ENCODE assay signal across 18 cellular contexts in the genomic region with DNA sequence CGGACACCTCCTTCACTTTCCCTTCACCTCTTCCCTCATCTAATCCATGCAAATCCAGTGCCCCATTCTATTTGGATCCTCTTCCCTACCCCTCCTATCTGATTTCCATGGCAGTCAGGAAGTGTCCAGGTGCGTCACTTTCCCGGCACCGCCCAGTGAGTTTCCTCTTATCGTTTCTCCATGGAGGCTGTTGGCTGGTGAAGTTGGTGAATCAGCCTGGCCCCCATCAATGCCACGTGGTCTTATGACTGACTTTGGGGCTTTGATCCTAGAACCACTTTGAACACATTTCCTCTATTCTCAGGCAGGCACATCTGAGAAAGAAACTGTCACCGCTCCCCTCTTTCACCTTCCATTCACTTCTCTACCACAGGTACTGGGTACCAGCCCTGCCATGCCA.
DNase-seq lines count a peak whose midpoint lies in the region; ATAC-seq and TF ChIP-seq lines count a peak whose summit lies in the region.
"Had no signal": no experiment of that assay in that cellular context is flagged by ENCODE, and none has a peak within 500 bp of the region (broad histone marks: within the 10 kb centered on the region; RNA-seq: fewer than 3 reads in every experiment).

No MANE protein-coding gene starts in this region.

- peaks cover 0 to 24% (median 0%) of the 10 kb centered on the region in 11 experiments; a peak in 5 of 22 replicates for H3K36me3 ChIP-seq in BLaER1 treated with 17β-estradiol and CSF1 and Interleukin-3, amounts not matched to agents 10 nM and 100 nM
- H3K36me3 ChIP-seq in mucosa of descending colon (ENCODE audit: low read depth), result no peaks in the 10 kb centered on the region
- H3K36me3 ChIP-seq: Peyer's patch, SJCRH30 had no signal

- H3K27ac ChIP-seq in BLaER1 treated with 17β-estradiol and CSF1 and Interleukin-3, amounts not matched to agents 10 nM and 100 nM, result peak overlapping the region in 7 of 11 experiments; percentile 4 to 67 (median 12); a peak in 8 of 22 replicates
- H3K27ac ChIP-seq: A549, SJCRH30 had no signal

- TF ChIP-seq CTCF in mucosa of descending colon (IDR thresholded peaks at IDR 0.05) (no peak), foreskin fibroblast (IDR thresholded peaks at IDR 0.05; ENCODE audit: low read depth, low read length) (no peak)

- peak; percentile 86 for ATAC-seq in mucosa of descending colon
- ATAC-seq: A549, GM12878 had no signal

- 0 out of 22 replicates have a peak overlapping the region, but pooled peaks of 1 of the 11 experiments have one; percentile 26 for H3K9ac ChIP-seq in BLaER1 treated with 17β-estradiol and CSF1 and Interleukin-3, amounts not matched to agents 10 nM and 100 nM

- H3K4me2 ChIP-seq in BLaER1 treated with 17β-estradiol and CSF1 and Interleukin-3, amounts not matched to agents 10 nM and 100 nM, result peak overlapping the region; percentile 49 to 84 (median 67); a peak in 21 of 22 replicates
- H3K4me2 ChIP-seq: A549 had no signal

- H3K4me3 ChIP-seq in BLaER1 treated with 17β-estradiol and CSF1 and Interleukin-3, amounts not matched to agents 10 nM and 100 nM, result peak overlapping the region in 1 of 10 experiments; percentile 20; a peak in 1 of 20 replicates
- H3K4me3 ChIP-seq in mucosa of descending colon (no peak overlapping the region), foreskin fibroblast (ENCODE audit: low read depth in 1 of 2, low read length in 2 of 2) (no peak overlapping the region)
- H3K4me3 ChIP-seq: A549, GM12878, GM23338, Peyer's patch, SJCRH30 had no signal

- peaks cover 0 to 18% (median 7%) of the 10 kb centered on the region in 11 experiments; a peak in 10 of 22 replicates for H3K9me3 ChIP-seq in BLaER1 treated with 17β-estradiol and CSF1 and Interleukin-3, amounts not matched to agents 10 nM and 100 nM (replicated peaks in 1 of 11)
- H3K9me3 ChIP-seq in mucosa of descending colon, result no peaks in the 10 kb centered on the region
- H3K9me3 ChIP-seq: A549, Peyer's patch, SJCRH30 had no signal

- H4K20me1 ChIP-seq in BLaER1 treated with 17β-estradiol and CSF1 and Interleukin-3, amounts not matched to agents 10 nM and 100 nM, result no peaks in the 10 kb centered on the region

- intact Hi-C loops in mucosa of descending colon (cut with DNase I, micrococcal nuclease), result no loop called here

- peaks cover 28 to 65% (median 45%) of the 10 kb centered on the region in 10 experiments for H3K4me1 ChIP-seq in BLaER1 treated with 17β-estradiol and CSF1 and Interleukin-3, amounts not matched to agents 10 nM and 100 nM
- no peaks in the 10 kb centered on the region for H3K4me1 ChIP-seq in mucosa of descending colon (ENCODE audit: low read depth)
- H3K4me1 ChIP-seq: A549, Peyer's patch had no signal

- H3K27me3 ChIP-seq in BLaER1 treated with 17β-estradiol and CSF1 and Interleukin-3, amounts not matched to agents 10 nM and 100 nM, result no peaks in the 10 kb centered on the region
- H3K27me3 ChIP-seq: Peyer's patch, SJCRH30 had no signal

- DNase-seq in HT1080 (ENCODE audit: low read depth) (peak; percentile 84), dermis blood vessel endothelial cell (peak; percentile 84), mucosa of descending colon (peak in 2 of 3 donors; percentile 19 to 32), foreskin fibroblast (no peak), DMS153 treated with DMSO at 0.1 percent for 48 hours (lab: John Stamatoyannopoulos, UW; ENCODE audit: unreplicated experiment) (no peak)
- no peak for DNase-seq in stimulated activated CD4-positive, alpha-beta T cell treated with anti-CD3 and anti-CD28 coated beads, Interleukin-12 subunit alpha, Interleukin-12 subunit beta, amount 100 ng/mL, for 4 hours
- DNase-seq: CD4-positive, CD25-positive, alpha-beta regulatory T cell; NCI-H1436; NCI-H187 treated with DMSO at 0.1 percent for 48 hours; NCI-H226; NCI-H510A treated with DMSO at 0.1 percent for 48 hours; T-helper 1 cell had no signal

Comparison
In these comparisons a context has a peak if more than half of its experiments do, and no peak if none do; other contexts are left out.
1. DNase-seq: peak in HT1080 (single experiment), dermis blood vessel endothelial cell (single experiment) and mucosa of descending colon (2 of 3); none in foreskin fibroblast (0 of 2), stimulated activated CD4-positive, alpha-beta T cell treated with anti-CD3 and anti-CD28 coated beads, Interleukin-12 subunit alpha, Interleukin-12 subunit beta, amount 100 ng/mL, for 4 hours (single experiment) and DMS153 treated with DMSO at 0.1 percent for 48 hours (single experiment).